22 cellular contexts compared by ENCODE assay signal in genomic region chr6:134662077-134662476, GRCh38.
"Had no signal": no experiment of that assay in that cellular context is flagged by ENCODE, and none has a peak within 500 bp of the region (broad histone marks: within the 10 kb centered on the region; RNA-seq: fewer than 3 reads in every experiment).

No MANE protein-coding gene starts in this region.

- H3K9me3 Mint-ChIP-seq: dendritic cell treated with granulocyte-macrophage colony-stimulating factor and Interleukin-4, amounts not matched to agents 40 ng/mL and 50 ng/mL, for 4 days; effector memory CD8-positive, alpha-beta T cell; endodermal cell; mesothelial cell of epicardium had no signal

- H3K4me3 ChIP-seq: esophagus squamous epithelium, gastrocnemius medialis, heart right ventricle, left lung, lower lobe of right lung had no signal

- DNase-seq: cortex of kidney; effector CD8-positive, alpha-beta T cell; effector memory CD8-positive, alpha-beta T cell; endodermal cell; erythroblast; esophagus squamous epithelium; foreskin fibroblast; foreskin melanocyte; gastrocnemius medialis; glutamatergic neuron; head of caudate nucleus; heart right ventricle; hippocampal formation; left cardiac atrium; left lung; left ventricle myocardium superior; lower lobe of right lung; mesenchymal stem cell had no signal

- ATAC-seq: effector memory CD8-positive, alpha-beta T cell; esophagus mucosa; gastrocnemius medialis; heart right ventricle; left cardiac atrium; left lung; left ventricle myocardium superior; lower lobe of right lung had no signal

- H3K27ac ChIP-seq: epithelial cell of prostate, esophagus squamous epithelium, gastrocnemius medialis, left lung, lower lobe of right lung had no signal

- H3K36me3 ChIP-seq: esophagus squamous epithelium, gastrocnemius medialis, heart right ventricle, left lung, lower lobe of right lung had no signal

- H3K27me3 ChIP-seq: esophagus squamous epithelium, gastrocnemius medialis, heart right ventricle, left lung had no signal

- H3K27me3 Mint-ChIP-seq: dendritic cell treated with granulocyte-macrophage colony-stimulating factor and Interleukin-4, amounts not matched to agents 40 ng/mL and 50 ng/mL, for 4 days had no signal

- H3K27ac Mint-ChIP-seq: dendritic cell treated with granulocyte-macrophage colony-stimulating factor and Interleukin-4, amounts not matched to agents 40 ng/mL and 50 ng/mL, for 4 days; effector memory CD8-positive, alpha-beta T cell; endodermal cell; mesothelial cell of epicardium had no signal

- H3K36me3 Mint-ChIP-seq: mesothelial cell of epicardium had no signal

- H3K4me3 Mint-ChIP-seq: dendritic cell treated with granulocyte-macrophage colony-stimulating factor and Interleukin-4, amounts not matched to agents 40 ng/mL and 50 ng/mL, for 4 days; effector memory CD8-positive, alpha-beta T cell; endodermal cell; mesothelial cell of epicardium had no signal

- H3K4me1 ChIP-seq: gastrocnemius medialis, lower lobe of right lung had no signal

- H3K9me3 ChIP-seq: esophagus squamous epithelium, gastrocnemius medialis, heart right ventricle, left lung, lower lobe of right lung had no signal
